21 cellular contexts compared by ENCODE assay signal in the genomic region with DNA sequence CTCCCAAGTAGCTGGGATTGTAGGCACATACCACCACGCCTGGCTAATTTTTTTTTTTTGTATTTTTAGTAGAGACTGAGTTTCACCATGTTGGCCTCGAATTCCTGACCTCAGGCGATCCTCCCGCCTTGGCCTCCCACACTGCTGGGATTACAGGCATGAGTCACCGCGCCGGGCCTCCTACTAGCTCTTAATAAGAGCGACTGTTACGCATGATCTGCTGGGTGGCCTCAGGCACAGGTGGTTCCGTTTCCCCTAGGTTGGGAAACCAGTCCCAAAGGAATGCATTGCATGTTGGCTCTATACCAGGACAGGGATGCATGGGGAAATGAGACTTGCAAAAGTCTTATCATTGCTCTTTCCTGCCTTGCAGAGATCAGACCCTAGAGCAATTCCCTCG.
A peak's percentile ranks its signal among the peaks of the same experiment; 100 is the strongest.
DNase-seq lines count a peak whose midpoint lies in the region; ATAC-seq and TF ChIP-seq lines count a peak whose summit lies in the region.
"Had no signal": no experiment of that assay in that cellular context is flagged by ENCODE, and none has a peak within 500 bp of the region (broad histone marks: within the 10 kb centered on the region; RNA-seq: fewer than 3 reads in every experiment).

No MANE protein-coding gene starts in this region.

- TF ChIP-seq CTCF in MCF 10A (IDR thresholded peaks at IDR 0.05; ENCODE audit: unreplicated experiment) = no peak
- TF ChIP-seq CTCF in breast epithelium (IDR thresholded peaks at IDR 0.05) = no peak
- no peak for TF ChIP-seq CTCF in endodermal cell (conservative IDR thresholded peaks at IDR 0.05)
- TF ChIP-seq CTCF in type B pancreatic cell (conservative IDR thresholded peaks at IDR 0.05) = no peak

- no peaks in the 10 kb centered on the region for H3K4me1 ChIP-seq in breast epithelium
- peaks cover 4% of the 10 kb centered on the region for H3K4me1 ChIP-seq in endodermal cell (ENCODE audit: control insufficient read depth, insufficient read depth, low read length)

- 85 to 87% methylated on average over 9 to 11 of the region's 11 CpGs for WGBS in endodermal cell (ENCODE audit: insufficient coverage in 1 of 2, insufficient read length in 1 of 2), 2 experiments

- no peak overlapping the region for H3K27ac Mint-ChIP-seq in MCF 10A (ENCODE audit: low read depth, unreplicated experiment)
- H3K27ac Mint-ChIP-seq in endodermal cell = peak overlapping the region; percentile 40
- no peak overlapping the region for H3K27ac Mint-ChIP-seq in type B pancreatic cell
- H3K27ac Mint-ChIP-seq: activated naive CD8-positive, alpha-beta T cell treated with anti-CD3 and anti-CD28 coated beads, Interleukin-2, amount 10 ng/mL, durations not matched to agents 7 days and 5 days; activated T-helper 2 cell treated with anti-CD3 and anti-CD28 coated beads, Interferon-gamma antibody, Interleukin-2, Interleukin-4, amounts not matched to agents 10 μg/mL and 5 μg/mL and 100 μg/mL, durations not matched to agents 14 hours and 24 hours and 36 hours; memory B cell had no signal

- H3K27me3 Mint-ChIP-seq in MCF 10A (ENCODE audit: insufficient read depth, unreplicated experiment) (peaks cover 62% of the 10 kb centered on the region), endodermal cell (ENCODE audit: insufficient read depth) (peaks cover 4% of the 10 kb centered on the region), type B pancreatic cell (peaks cover 52% of the 10 kb centered on the region)
- H3K27me3 Mint-ChIP-seq: activated naive CD8-positive, alpha-beta T cell treated with anti-CD3 and anti-CD28 coated beads, Interleukin-2, amount 10 ng/mL, durations not matched to agents 7 days and 5 days had no signal

- H3K4me1 Mint-ChIP-seq in MCF 10A (ENCODE audit: insufficient read depth, unreplicated experiment) (no peaks in the 10 kb centered on the region), endodermal cell (peaks cover 32% of the 10 kb centered on the region), type B pancreatic cell (ENCODE audit: unreplicated experiment) (peaks cover 9% of the 10 kb centered on the region)
- H3K4me1 Mint-ChIP-seq: activated naive CD8-positive, alpha-beta T cell treated with anti-CD3 and anti-CD28 coated beads, Interleukin-2, amount 10 ng/mL, durations not matched to agents 7 days and 5 days; memory B cell had no signal

- H3K36me3 ChIP-seq in breast epithelium = no peaks in the 10 kb centered on the region
- no peaks in the 10 kb centered on the region for H3K36me3 ChIP-seq in endodermal cell (ENCODE audit: control insufficient read depth, insufficient read depth, low read length)
- H3K36me3 ChIP-seq: neutrophil had no signal

- DNase-seq in MCF 10A (ENCODE audit: unreplicated experiment) (peak; percentile 84), breast epithelium (ENCODE audit: low spot score in 2 of 2) (no peak), NCI-H460 (ENCODE audit: extremely low read depth, low read depth) (peak; percentile 23), endodermal cell (no peak), type B pancreatic cell (ENCODE audit: extremely low spot score, unreplicated experiment) (peak; percentile 22), NCI-H1417 (lab: John Stamatoyannopoulos, UW) (no peak), NCI-H1930 (lab: John Stamatoyannopoulos, UW) (no peak)
- DNase-seq: activated CD8-positive, alpha-beta memory T cell treated with anti-CD3 and anti-CD28 coated beads, Interleukin-2, amount 50 U/mL, for 48 hours; activated naive CD8-positive, alpha-beta T cell treated with anti-CD3 and anti-CD28 coated beads, Interleukin-2, amount 10 ng/mL, durations not matched to agents 7 days and 5 days; cerebellar nuclear complex; GOT3; IMR-90; NCI-H1105; NCI-H2081; NCI-H510A; RPMI8226 had no signal

- H3K9me3 ChIP-seq in breast epithelium = no peaks in the 10 kb centered on the region
- H3K9me3 ChIP-seq in endodermal cell (ENCODE audit: control insufficient read depth, low read length) = no peaks in the 10 kb centered on the region
- H3K9me3 ChIP-seq: neutrophil had no signal

- CTCF ChIA-PET in MCF 10A (lab: Yijun Ruan, JAX) = no interaction called here

- H3K4me3 Mint-ChIP-seq in MCF 10A (ENCODE audit: unreplicated experiment) = no peak overlapping the region
- no peak overlapping the region for H3K4me3 Mint-ChIP-seq in endodermal cell
- H3K4me3 Mint-ChIP-seq in type B pancreatic cell = no peak overlapping the region
- H3K4me3 Mint-ChIP-seq: activated naive CD8-positive, alpha-beta T cell treated with anti-CD3 and anti-CD28 coated beads, Interleukin-2, amount 10 ng/mL, durations not matched to agents 7 days and 5 days; memory B cell had no signal

- TF ChIP-seq POLR2A in breast epithelium (IDR thresholded peaks at IDR 0.05) = no peak

- no TSS peak for BruUV-seq in MCF 10A (replicated peaks; lab: Mats Ljungman, UMichigan)

- H3K9me3 Mint-ChIP-seq in MCF 10A (ENCODE audit: unreplicated experiment) = no peaks in the 10 kb centered on the region
- H3K9me3 Mint-ChIP-seq in endodermal cell = no peaks in the 10 kb centered on the region
- no peaks in the 10 kb centered on the region for H3K9me3 Mint-ChIP-seq in type B pancreatic cell
- H3K9me3 Mint-ChIP-seq: activated naive CD8-positive, alpha-beta T cell treated with anti-CD3 and anti-CD28 coated beads, Interleukin-2, amount 10 ng/mL, durations not matched to agents 7 days and 5 days; activated T-helper 2 cell treated with anti-CD3 and anti-CD28 coated beads, Interferon-gamma antibody, Interleukin-2, Interleukin-4, amounts not matched to agents 10 μg/mL and 5 μg/mL and 100 μg/mL, durations not matched to agents 14 hours and 24 hours and 36 hours; memory B cell had no signal

- H3K27ac ChIP-seq in breast epithelium (no peak overlapping the region), endodermal cell (ENCODE audit: low read depth, low read length) (no peak overlapping the region)
- H3K27ac ChIP-seq: neutrophil had no signal

- H3K9ac ChIP-seq in endodermal cell (ENCODE audit: extremely low read depth, low read length, poor library complexity, severe bottlenecking) = no peak overlapping the region

- POLR2A ChIA-PET in MCF 10A (lab: Yijun Ruan, JAX) = interaction anchor here (1.2 kb wide), 1 partner anchor 13 kb away, joined by 3 read pairs; no protein-coding TSS in a partner anchor

- H3K36me3 Mint-ChIP-seq in MCF 10A (ENCODE audit: insufficient read depth, unreplicated experiment) = no peaks in the 10 kb centered on the region
- H3K36me3 Mint-ChIP-seq in endodermal cell (ENCODE audit: low read depth) = no peaks in the 10 kb centered on the region
- H3K36me3 Mint-ChIP-seq in type B pancreatic cell = no peaks in the 10 kb centered on the region
- H3K36me3 Mint-ChIP-seq: activated naive CD8-positive, alpha-beta T cell treated with anti-CD3 and anti-CD28 coated beads, Interleukin-2, amount 10 ng/mL, durations not matched to agents 7 days and 5 days; memory B cell had no signal

- no peak for ATAC-seq in HG03175 (IDR thresholded peaks at IDR 0.05; ENCODE audit: unreplicated experiment)
- ATAC-seq: left colon had no signal

- H3K4me3 ChIP-seq in breast epithelium (no peak overlapping the region), endodermal cell (ENCODE audit: low read length) (no peak overlapping the region)

- intact Hi-C loops in MCF 10A (cut with micrococcal nuclease) = no loop called here
- intact Hi-C loops in breast epithelium (cut with DNase I; ENCODE audit: low total_unique reads) = no loop called here

- H3K27me3 ChIP-seq in breast epithelium (peaks cover 0 to 23% of the 10 kb centered on the region in 2 donors), endodermal cell (ENCODE audit: control insufficient read depth, insufficient read depth, low read length, poor library complexity, severe bottlenecking) (no peaks in the 10 kb centered on the region)

Comparison
In these comparisons a context has a peak if more than half of its experiments do, and no peak if none do; other contexts are left out.
1. DNase-seq: peak in MCF 10A (single experiment), NCI-H460 (single experiment) and type B pancreatic cell (single experiment); none in breast epithelium (0 of 2), endodermal cell (single experiment), NCI-H1417 (0 of 3) and NCI-H1930 (0 of 2).